ENCODE assay signal across 2 cellular contexts in the genomic region with DNA sequence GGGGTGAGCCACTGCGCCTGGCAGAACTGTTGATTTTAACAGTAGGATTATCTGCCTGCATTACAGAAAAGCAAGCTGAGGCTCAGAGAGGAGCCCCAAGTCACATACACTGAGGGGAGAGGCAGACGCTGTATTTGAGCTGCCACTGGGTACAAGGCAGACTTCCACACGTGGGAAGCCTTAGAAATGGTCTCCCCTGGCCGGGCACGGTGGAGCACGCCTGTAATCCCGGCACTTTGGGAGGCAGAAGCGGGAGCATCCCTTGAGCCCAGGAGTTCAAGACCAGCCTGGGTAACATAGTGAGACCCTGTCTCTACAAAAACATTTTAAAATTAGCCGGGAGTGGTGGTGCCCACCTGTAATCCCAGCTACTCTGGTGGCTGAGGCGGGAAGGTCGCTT.
TF ChIP-seq lines count a peak whose summit lies in the region.

No MANE protein-coding gene starts in this region.

TF ChIP-seq in SK-N-SH, 30 proteins besides CTCF, POLR2A, EP300 and RAD21:
- TF ChIP-seq RXRA (IDR thresholded peaks at IDR 0.05; ENCODE audit: borderline replicate concordance, low read depth), result no peak
- TF ChIP-seq RCOR1 (IDR thresholded peaks at IDR 0.05; ENCODE audit: low read length), result no peak
- TF ChIP-seq FOXJ3 (CRISPR knock-in tag; IDR thresholded peaks at IDR 0.05), result no peak
- no peak for TF ChIP-seq MXI1 (IDR thresholded peaks at IDR 0.05; ENCODE audit: low read depth, low read length)
- TF ChIP-seq JUND (IDR thresholded peaks at IDR 0.05), result no peak
- TF ChIP-seq, protein P1, sequence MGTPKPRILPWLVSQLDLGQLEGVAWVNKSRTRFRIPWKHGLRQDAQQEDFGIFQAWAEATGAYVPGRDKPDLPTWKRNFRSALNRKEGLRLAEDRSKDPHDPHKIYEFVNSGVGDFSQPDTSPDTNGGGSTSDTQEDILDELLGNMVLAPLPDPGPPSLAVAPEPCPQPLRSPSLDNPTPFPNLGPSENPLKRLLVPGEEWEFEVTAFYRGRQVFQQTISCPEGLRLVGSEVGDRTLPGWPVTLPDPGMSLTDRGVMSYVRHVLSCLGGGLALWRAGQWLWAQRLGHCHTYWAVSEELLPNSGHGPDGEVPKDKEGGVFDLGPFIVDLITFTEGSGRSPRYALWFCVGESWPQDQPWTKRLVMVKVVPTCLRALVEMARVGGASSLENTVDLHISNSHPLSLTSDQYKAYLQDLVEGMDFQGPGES (IDR thresholded peaks at IDR 0.05; ENCODE audit: low read depth, low read length), result no peak
- TF ChIP-seq, protein P2, sequence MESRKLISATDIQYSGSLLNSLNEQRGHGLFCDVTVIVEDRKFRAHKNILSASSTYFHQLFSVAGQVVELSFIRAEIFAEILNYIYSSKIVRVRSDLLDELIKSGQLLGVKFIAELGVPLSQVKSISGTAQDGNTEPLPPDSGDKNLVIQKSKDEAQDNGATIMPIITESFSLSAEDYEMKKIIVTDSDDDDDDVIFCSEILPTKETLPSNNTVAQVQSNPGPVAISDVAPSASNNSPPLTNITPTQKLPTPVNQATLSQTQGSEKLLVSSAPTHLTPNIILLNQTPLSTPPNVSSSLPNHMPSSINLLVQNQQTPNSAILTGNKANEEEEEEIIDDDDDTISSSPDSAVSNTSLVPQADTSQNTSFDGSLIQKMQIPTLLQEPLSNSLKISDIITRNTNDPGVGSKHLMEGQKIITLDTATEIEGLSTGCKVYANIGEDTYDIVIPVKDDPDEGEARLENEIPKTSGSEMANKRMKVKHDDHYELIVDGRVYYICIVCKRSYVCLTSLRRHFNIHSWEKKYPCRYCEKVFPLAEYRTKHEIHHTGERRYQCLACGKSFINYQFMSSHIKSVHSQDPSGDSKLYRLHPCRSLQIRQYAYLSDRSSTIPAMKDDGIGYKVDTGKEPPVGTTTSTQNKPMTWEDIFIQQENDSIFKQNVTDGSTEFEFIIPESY (IDR thresholded peaks at IDR 0.05; ENCODE audit: borderline replicate concordance, low read depth), result no peak
- no peak for TF ChIP-seq EZH2phosphoT487 (IDR thresholded peaks at IDR 0.05; ENCODE audit: borderline replicate concordance, low read depth)
- TF ChIP-seq GABPA (IDR thresholded peaks at IDR 0.05; ENCODE audit: low read depth), result no peak
- no peak for TF ChIP-seq RFX5 (IDR thresholded peaks at IDR 0.05; ENCODE audit: low read length)
- TF ChIP-seq, protein P3, sequence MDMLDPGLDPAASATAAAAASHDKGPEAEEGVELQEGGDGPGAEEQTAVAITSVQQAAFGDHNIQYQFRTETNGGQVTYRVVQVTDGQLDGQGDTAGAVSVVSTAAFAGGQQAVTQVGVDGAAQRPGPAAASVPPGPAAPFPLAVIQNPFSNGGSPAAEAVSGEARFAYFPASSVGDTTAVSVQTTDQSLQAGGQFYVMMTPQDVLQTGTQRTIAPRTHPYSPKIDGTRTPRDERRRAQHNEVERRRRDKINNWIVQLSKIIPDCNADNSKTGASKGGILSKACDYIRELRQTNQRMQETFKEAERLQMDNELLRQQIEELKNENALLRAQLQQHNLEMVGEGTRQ (IDR thresholded peaks at IDR 0.05; ENCODE audit: borderline replicate concordance, low read depth, low read length), result no peak
- TF ChIP-seq FOSL2 (IDR thresholded peaks at IDR 0.05; ENCODE audit: borderline replicate concordance, low read depth), result no peak
- TF ChIP-seq TEAD4 (IDR thresholded peaks at IDR 0.05; ENCODE audit: borderline replicate concordance, insufficient read depth), result no peak
- TF ChIP-seq NFIC (IDR thresholded peaks at IDR 0.05; ENCODE audit: borderline replicate concordance), result no peak
- TF ChIP-seq GATA2 (CRISPR knock-in tag; IDR thresholded peaks at IDR 0.05), result no peak
- TF ChIP-seq, protein P4, sequence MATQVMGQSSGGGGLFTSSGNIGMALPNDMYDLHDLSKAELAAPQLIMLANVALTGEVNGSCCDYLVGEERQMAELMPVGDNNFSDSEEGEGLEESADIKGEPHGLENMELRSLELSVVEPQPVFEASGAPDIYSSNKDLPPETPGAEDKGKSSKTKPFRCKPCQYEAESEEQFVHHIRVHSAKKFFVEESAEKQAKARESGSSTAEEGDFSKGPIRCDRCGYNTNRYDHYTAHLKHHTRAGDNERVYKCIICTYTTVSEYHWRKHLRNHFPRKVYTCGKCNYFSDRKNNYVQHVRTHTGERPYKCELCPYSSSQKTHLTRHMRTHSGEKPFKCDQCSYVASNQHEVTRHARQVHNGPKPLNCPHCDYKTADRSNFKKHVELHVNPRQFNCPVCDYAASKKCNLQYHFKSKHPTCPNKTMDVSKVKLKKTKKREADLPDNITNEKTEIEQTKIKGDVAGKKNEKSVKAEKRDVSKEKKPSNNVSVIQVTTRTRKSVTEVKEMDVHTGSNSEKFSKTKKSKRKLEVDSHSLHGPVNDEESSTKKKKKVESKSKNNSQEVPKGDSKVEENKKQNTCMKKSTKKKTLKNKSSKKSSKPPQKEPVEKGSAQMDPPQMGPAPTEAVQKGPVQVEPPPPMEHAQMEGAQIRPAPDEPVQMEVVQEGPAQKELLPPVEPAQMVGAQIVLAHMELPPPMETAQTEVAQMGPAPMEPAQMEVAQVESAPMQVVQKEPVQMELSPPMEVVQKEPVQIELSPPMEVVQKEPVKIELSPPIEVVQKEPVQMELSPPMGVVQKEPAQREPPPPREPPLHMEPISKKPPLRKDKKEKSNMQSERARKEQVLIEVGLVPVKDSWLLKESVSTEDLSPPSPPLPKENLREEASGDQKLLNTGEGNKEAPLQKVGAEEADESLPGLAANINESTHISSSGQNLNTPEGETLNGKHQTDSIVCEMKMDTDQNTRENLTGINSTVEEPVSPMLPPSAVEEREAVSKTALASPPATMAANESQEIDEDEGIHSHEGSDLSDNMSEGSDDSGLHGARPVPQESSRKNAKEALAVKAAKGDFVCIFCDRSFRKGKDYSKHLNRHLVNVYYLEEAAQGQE (IDR thresholded peaks at IDR 0.05; ENCODE audit: low read depth, low read length), result no peak
- TF ChIP-seq YY1 (IDR thresholded peaks at IDR 0.05; ENCODE audit: low read depth), result no peak
- no peak for TF ChIP-seq TCF12 (IDR thresholded peaks at IDR 0.05)
- TF ChIP-seq NRF1 (IDR thresholded peaks at IDR 0.05; ENCODE audit: low read depth, low read length), result no peak
- TF ChIP-seq TAF1 (IDR thresholded peaks at IDR 0.05; ENCODE audit: borderline replicate concordance, low read depth, low read length), result no peak

TF ChIP-seq in SK-N-SH treated with all-trans-retinoic acid at 6 μM for 48 hours, 23 proteins besides CTCF, POLR2A, EP300 and RAD21:
- TF ChIP-seq ZC3H10 (CRISPR knock-in tag; IDR thresholded peaks at IDR 0.05), result no peak
- TF ChIP-seq, protein P5, sequence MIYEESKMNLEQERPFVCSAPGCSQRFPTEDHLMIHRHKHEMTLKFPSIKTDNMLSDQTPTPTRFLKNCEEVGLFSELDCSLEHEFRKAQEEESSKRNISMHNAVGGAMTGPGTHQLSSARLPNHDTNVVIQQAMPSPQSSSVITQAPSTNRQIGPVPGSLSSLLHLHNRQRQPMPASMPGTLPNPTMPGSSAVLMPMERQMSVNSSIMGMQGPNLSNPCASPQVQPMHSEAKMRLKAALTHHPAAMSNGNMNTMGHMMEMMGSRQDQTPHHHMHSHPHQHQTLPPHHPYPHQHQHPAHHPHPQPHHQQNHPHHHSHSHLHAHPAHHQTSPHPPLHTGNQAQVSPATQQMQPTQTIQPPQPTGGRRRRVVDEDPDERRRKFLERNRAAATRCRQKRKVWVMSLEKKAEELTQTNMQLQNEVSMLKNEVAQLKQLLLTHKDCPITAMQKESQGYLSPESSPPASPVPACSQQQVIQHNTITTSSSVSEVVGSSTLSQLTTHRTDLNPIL (CRISPR knock-in tag; IDR thresholded peaks at IDR 0.05; ENCODE audit: low read depth), result no peak
- TF ChIP-seq TCF4 (CRISPR knock-in tag; IDR thresholded peaks at IDR 0.05; ENCODE audit: borderline replicate concordance), result no peak
- no peak for TF ChIP-seq GLIS3 (CRISPR knock-in tag; IDR thresholded peaks at IDR 0.05)
- TF ChIP-seq BACH2 (CRISPR knock-in tag; IDR thresholded peaks at IDR 0.05; ENCODE audit: borderline replicate concordance), result no peak
- TF ChIP-seq ARNTL (CRISPR knock-in tag; IDR thresholded peaks at IDR 0.05; ENCODE audit: borderline replicate concordance, low read depth), result no peak
- TF ChIP-seq, protein P6, sequence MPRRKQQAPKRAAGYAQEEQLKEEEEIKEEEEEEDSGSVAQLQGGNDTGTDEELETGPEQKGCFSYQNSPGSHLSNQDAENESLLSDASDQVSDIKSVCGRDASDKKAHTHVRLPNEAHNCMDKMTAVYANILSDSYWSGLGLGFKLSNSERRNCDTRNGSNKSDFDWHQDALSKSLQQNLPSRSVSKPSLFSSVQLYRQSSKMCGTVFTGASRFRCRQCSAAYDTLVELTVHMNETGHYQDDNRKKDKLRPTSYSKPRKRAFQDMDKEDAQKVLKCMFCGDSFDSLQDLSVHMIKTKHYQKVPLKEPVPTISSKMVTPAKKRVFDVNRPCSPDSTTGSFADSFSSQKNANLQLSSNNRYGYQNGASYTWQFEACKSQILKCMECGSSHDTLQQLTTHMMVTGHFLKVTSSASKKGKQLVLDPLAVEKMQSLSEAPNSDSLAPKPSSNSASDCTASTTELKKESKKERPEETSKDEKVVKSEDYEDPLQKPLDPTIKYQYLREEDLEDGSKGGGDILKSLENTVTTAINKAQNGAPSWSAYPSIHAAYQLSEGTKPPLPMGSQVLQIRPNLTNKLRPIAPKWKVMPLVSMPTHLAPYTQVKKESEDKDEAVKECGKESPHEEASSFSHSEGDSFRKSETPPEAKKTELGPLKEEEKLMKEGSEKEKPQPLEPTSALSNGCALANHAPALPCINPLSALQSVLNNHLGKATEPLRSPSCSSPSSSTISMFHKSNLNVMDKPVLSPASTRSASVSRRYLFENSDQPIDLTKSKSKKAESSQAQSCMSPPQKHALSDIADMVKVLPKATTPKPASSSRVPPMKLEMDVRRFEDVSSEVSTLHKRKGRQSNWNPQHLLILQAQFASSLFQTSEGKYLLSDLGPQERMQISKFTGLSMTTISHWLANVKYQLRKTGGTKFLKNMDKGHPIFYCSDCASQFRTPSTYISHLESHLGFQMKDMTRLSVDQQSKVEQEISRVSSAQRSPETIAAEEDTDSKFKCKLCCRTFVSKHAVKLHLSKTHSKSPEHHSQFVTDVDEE (CRISPR knock-in tag; IDR thresholded peaks at IDR 0.05), result no peak
- no peak for TF ChIP-seq CSDC2 (CRISPR knock-in tag; IDR thresholded peaks at IDR 0.05)
- TF ChIP-seq TOX (CRISPR knock-in tag; IDR thresholded peaks at IDR 0.05; ENCODE audit: borderline replicate concordance), result no peak
- no peak for TF ChIP-seq ZNF8 (CRISPR knock-in tag; IDR thresholded peaks at IDR 0.05)
- TF ChIP-seq, protein P7, sequence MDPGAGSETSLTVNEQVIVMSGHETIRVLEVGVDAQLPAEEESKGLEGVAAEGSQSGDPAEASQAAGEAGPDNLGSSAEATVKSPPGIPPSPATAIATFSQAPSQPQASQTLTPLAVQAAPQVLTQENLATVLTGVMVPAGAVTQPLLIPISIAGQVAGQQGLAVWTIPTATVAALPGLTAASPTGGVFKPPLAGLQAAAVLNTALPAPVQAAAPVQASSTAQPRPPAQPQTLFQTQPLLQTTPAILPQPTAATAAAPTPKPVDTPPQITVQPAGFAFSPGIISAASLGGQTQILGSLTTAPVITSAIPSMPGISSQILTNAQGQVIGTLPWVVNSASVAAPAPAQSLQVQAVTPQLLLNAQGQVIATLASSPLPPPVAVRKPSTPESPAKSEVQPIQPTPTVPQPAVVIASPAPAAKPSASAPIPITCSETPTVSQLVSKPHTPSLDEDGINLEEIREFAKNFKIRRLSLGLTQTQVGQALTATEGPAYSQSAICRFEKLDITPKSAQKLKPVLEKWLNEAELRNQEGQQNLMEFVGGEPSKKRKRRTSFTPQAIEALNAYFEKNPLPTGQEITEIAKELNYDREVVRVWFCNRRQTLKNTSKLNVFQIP (CRISPR knock-in tag; IDR thresholded peaks at IDR 0.05; ENCODE audit: borderline replicate concordance, low read depth), result no peak
- TF ChIP-seq OSR1 (CRISPR knock-in tag; IDR thresholded peaks at IDR 0.05), result no peak
- no peak for TF ChIP-seq ZNF565 (CRISPR knock-in tag; conservative IDR thresholded peaks at IDR 0.05; ENCODE audit: low read depth)
- TF ChIP-seq, protein P8, sequence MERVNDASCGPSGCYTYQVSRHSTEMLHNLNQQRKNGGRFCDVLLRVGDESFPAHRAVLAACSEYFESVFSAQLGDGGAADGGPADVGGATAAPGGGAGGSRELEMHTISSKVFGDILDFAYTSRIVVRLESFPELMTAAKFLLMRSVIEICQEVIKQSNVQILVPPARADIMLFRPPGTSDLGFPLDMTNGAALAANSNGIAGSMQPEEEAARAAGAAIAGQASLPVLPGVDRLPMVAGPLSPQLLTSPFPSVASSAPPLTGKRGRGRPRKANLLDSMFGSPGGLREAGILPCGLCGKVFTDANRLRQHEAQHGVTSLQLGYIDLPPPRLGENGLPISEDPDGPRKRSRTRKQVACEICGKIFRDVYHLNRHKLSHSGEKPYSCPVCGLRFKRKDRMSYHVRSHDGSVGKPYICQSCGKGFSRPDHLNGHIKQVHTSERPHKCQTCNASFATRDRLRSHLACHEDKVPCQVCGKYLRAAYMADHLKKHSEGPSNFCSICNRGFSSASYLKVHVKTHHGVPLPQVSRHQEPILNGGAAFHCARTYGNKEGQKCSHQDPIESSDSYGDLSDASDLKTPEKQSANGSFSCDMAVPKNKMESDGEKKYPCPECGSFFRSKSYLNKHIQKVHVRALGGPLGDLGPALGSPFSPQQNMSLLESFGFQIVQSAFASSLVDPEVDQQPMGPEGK (CRISPR knock-in tag; IDR thresholded peaks at IDR 0.05; ENCODE audit: borderline replicate concordance), result no peak
- TF ChIP-seq, protein P9, sequence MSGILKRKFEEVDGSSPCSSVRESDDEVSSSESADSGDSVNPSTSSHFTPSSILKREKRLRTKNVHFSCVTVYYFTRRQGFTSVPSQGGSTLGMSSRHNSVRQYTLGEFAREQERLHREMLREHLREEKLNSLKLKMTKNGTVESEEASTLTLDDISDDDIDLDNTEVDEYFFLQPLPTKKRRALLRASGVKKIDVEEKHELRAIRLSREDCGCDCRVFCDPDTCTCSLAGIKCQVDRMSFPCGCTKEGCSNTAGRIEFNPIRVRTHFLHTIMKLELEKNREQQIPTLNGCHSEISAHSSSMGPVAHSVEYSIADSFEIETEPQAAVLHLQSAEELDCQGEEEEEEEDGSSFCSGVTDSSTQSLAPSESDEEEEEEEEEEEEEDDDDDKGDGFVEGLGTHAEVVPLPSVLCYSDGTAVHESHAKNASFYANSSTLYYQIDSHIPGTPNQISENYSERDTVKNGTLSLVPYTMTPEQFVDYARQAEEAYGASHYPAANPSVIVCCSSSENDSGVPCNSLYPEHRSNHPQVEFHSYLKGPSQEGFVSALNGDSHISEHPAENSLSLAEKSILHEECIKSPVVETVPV (CRISPR knock-in tag; IDR thresholded peaks at IDR 0.05), result no peak
- no peak for TF ChIP-seq ZNF70 (CRISPR knock-in tag; IDR thresholded peaks at IDR 0.05)
- TF ChIP-seq PPARA (CRISPR knock-in tag; IDR thresholded peaks at IDR 0.05; ENCODE audit: borderline replicate concordance), result no peak
- no peak for TF ChIP-seq ZFP30 (CRISPR knock-in tag; IDR thresholded peaks at IDR 0.05)
- no peak for TF ChIP-seq ZFP3 (CRISPR knock-in tag; IDR thresholded peaks at IDR 0.05)
